Comparison of ENCODE assay signal across 30 cellular contexts in genomic region chr10:88122571-88122970, GRCh38.
"Had no signal": no experiment of that assay in that cellular context is flagged by ENCODE, and none has a peak within 500 bp of the region (broad histone marks: within the 10 kb centered on the region; RNA-seq: fewer than 3 reads in every experiment).

No MANE protein-coding gene starts in this region.

- H3K4me2 ChIP-seq: PC-9 had no signal

- DNase-seq: activated CD4-positive, alpha-beta T cell treated with anti-CD3 and anti-CD28 coated beads for 1 hour; activated CD4-positive, alpha-beta T cell treated with anti-CD3 and anti-CD28 coated beads, Interleukin-2, amount 10 ng/mL, durations not matched to agents 7 days and 5 days; activated CD4-positive, alpha-beta T cell treated with anti-CD3 and anti-CD28 coated beads, Interleukin-2, amount 50 U/mL, for 48 hours; activated CD4-positive, CD25-positive, alpha-beta regulatory T cell; activated CD8-positive, alpha-beta T cell treated with anti-CD3 and anti-CD28 coated beads, Interleukin-2, amount 10 ng/mL, durations not matched to agents 7 days and 5 days; activated gamma-delta T cell; activated naive CD4-positive, alpha-beta T cell treated with Interleukin-2 at 50 U/mL for 16 hours; activated naive CD8-positive, alpha-beta T cell treated with anti-CD3 and anti-CD28 coated beads, Interleukin-2, amount 10 ng/mL, durations not matched to agents 7 days and 5 days; activated T-cell treated with anti-CD3 and anti-CD28 coated beads, Interleukin-2, amount 50 U/mL, for 24 hours; amygdala; KG1; NCI-H1092 treated with DMSO at 0.1 percent for 48 hours; NCI-H1417; NCI-H146; NCI-H187; NCI-H2029 treated with DMSO at 0.1 percent for 48 hours; NCI-H2107; NCI-H2171; NCI-H510A; NCI-H526; NCI-H748 treated with DMSO at 0.1 percent for 48 hours; NK-92 treated with Interleukin-12 subunit alpha and Interleukin-12 subunit beta, amount 100 ng/mL, for 24 hours; PC-9; Right ventricle myocardium superior; T-cell; T-helper 2 cell; T-helper 9 cell had no signal

- H3K4me1 ChIP-seq: ascending aorta had no signal

- H3K36me3 ChIP-seq: ascending aorta, cardiac muscle cell had no signal

- H3K27ac ChIP-seq: ascending aorta, cardiac muscle cell, PC-9, VCaP had no signal

- H3K9me3 ChIP-seq: ascending aorta had no signal

- H2AFZ ChIP-seq: PC-9 had no signal

- H3K27me3 ChIP-seq: ascending aorta, cardiac muscle cell had no signal

- ATAC-seq: activated CD8-positive, alpha-beta T cell treated with anti-CD3 and anti-CD28 coated beads, Interleukin-2, amount 10 ng/mL, durations not matched to agents 7 days and 5 days; T-cell had no signal

- H3K4me3 ChIP-seq: ascending aorta, cardiac muscle cell, PC-9 had no signal
